In the genomic region with DNA sequence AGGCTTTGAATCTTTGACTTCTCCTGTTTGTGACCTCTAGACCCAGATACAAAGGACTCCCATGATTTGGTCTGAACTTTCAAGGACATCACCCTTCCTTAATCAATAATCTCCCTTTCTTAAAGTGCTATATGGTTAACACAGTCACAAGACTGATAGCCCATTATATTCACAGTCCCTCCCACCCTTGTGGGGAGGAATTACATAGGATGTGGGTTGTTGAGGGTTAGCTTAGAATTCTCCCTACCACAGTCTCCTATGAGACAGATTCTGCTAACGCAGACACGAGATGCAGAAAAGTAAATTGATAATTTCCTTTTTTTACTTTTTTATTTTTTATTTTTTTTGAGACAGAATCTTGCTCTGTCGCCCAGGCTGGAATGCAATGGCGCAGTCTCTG, we compare ENCODE assay signal across 13 cellular contexts. TPM values are rescaled to one million over a fixed set of nuclear protein-coding genes. Genes with fewer than 3 reads are reported as not detected.
"Had no signal": no experiment of that assay in that cellular context is flagged by ENCODE, and none has a peak within 500 bp of the region (broad histone marks: within the 10 kb centered on the region; RNA-seq: fewer than 3 reads in every experiment).

No MANE protein-coding gene starts in this region.

RNA-seq across cellular contexts. Expression of gene CFC1B, which starts 33.2 kb away (rescaled TPM):
- total RNA-seq: subcutaneous adipose tissue, suprapubic skin, temporal lobe, testis, thoracic aorta, thyroid gland, tibial nerve, transverse colon, upper lobe of left lung, upper lobe of right lung, ureter, urinary bladder, vagina had no signal

RNA-seq across cellular contexts. Expression of gene POTEI, which starts 45.0 kb away (rescaled TPM):
- total RNA-seq: subcutaneous adipose tissue, suprapubic skin, thoracic aorta, tibial nerve, upper lobe of right lung, ureter, vagina had no signal

RNA-seq across cellular contexts. Expression of gene CFC1, which starts 45.2 kb away (rescaled TPM):
- total RNA-seq: subcutaneous adipose tissue, suprapubic skin, thoracic aorta, thyroid gland, tibial nerve, ureter, urinary bladder, vagina had no signal

RNA-seq across cellular contexts. Expression of gene POTEJ, which starts 57.1 kb away (rescaled TPM):
- total RNA-seq: subcutaneous adipose tissue, suprapubic skin, temporal lobe, thoracic aorta, tibial nerve, upper lobe of right lung, ureter, urinary bladder, vagina had no signal
